Comparison of ENCODE assay signal across 12 cellular contexts in genomic region chr18:32893915-32894314, GRCh38.
DNase-seq lines count a peak whose midpoint lies in the region; ATAC-seq, FAIRE-seq and TF ChIP-seq lines count a peak whose summit lies in the region.
"Had no signal": no experiment of that assay in that cellular context is flagged by ENCODE, and none has a peak within 500 bp of the region (broad histone marks: within the 10 kb centered on the region; RNA-seq: fewer than 3 reads in every experiment).

No MANE protein-coding gene starts in this region.

- no peaks in the 10 kb centered on the region for H4K20me1 ChIP-seq in Loucy (ENCODE audit: insufficient read depth, low read length, poor library complexity, severe bottlenecking)

- no peak for FAIRE-seq in GM12892 (lab: Jason Lieb, UNC)

- ATAC-seq in HG02610 (IDR thresholded peaks at IDR 0.05; ENCODE audit: unreplicated experiment) (no peak), GM21786 (IDR thresholded peaks at IDR 0.05; ENCODE audit: unreplicated experiment) (no peak)
- ATAC-seq: activated CD8-positive, alpha-beta T cell treated with anti-CD3 and anti-CD28 coated beads for 36 hours had no signal

- no peak overlapping the region for H3K4me3 ChIP-seq in Loucy (ENCODE audit: low read length, poor library complexity, severe bottlenecking)
- H3K4me3 ChIP-seq in brain microvascular endothelial cell (ENCODE audit: low read depth, low read length), result no peak overlapping the region
- no peak overlapping the region for H3K4me3 ChIP-seq in retinal pigment epithelial cell (ENCODE audit: low read length)

- H2AFZ ChIP-seq in Loucy (ENCODE audit: low read length), result no peak overlapping the region

- H3K79me2 ChIP-seq in Loucy (ENCODE audit: insufficient read depth, low read length), result no peaks in the 10 kb centered on the region

- H3F3A ChIP-seq in Loucy (ENCODE audit: low read depth), result no peaks in the 10 kb centered on the region

- peaks cover 6% of the 10 kb centered on the region; the same call in 1 of the 2 replicates for H3K9me3 ChIP-seq in Loucy (ENCODE audit: insufficient read depth, low read depth, low read length)

- H3K4me1 ChIP-seq in Loucy (ENCODE audit: insufficient read depth, low read length, poor library complexity, severe bottlenecking), result no peaks in the 10 kb centered on the region

- H3K9me2 ChIP-seq in Loucy (replicated peaks; ENCODE audit: low read depth, low read length), result no peaks in the 10 kb centered on the region

- no peak overlapping the region for H3K9ac ChIP-seq in Loucy (ENCODE audit: low read depth, low read length, poor library complexity, severe bottlenecking)

- H3K4me2 ChIP-seq in Loucy (ENCODE audit: low read depth, low read length, poor library complexity, severe bottlenecking), result no peak overlapping the region

- H3K27ac ChIP-seq in brain microvascular endothelial cell, result no peak overlapping the region

- no peak for TF ChIP-seq POLR2A in GM12892 (IDR thresholded peaks at IDR 0.05; ENCODE audit: low read depth, low read length)

- H3K36me3 ChIP-seq in Loucy (ENCODE audit: insufficient read depth, low read length) (no peaks in the 10 kb centered on the region), brain microvascular endothelial cell (replicated peaks) (no peaks in the 10 kb centered on the region)

- in situ Hi-C loops in brain microvascular endothelial cell (cut with HindIII; ENCODE audit: low pct_ligation_motif_present, low sequenced_read_pairs), result no loop called here

- TF ChIP-seq CTCF in Loucy (conservative IDR thresholded peaks at IDR 0.05; ENCODE audit: low read length) (peak; percentile 43), brain microvascular endothelial cell (IDR thresholded peaks at IDR 0.05; ENCODE audit: low read depth, low read length, missing control alignments) (peak; percentile 48), retinal pigment epithelial cell (conservative IDR thresholded peaks at IDR 0.05; ENCODE audit: low read depth, low read length) (peak; percentile 36)

- H3K27me3 ChIP-seq in Loucy (ENCODE audit: insufficient read depth, low read length, poor library complexity, severe bottlenecking), result no peaks in the 10 kb centered on the region
- H3K27me3 ChIP-seq in brain microvascular endothelial cell (replicated peaks), result no peaks in the 10 kb centered on the region

- DNase-seq in NCI-H748 (lab: John Stamatoyannopoulos, UW; ENCODE audit: unreplicated experiment) (peak; percentile 37), NCI-H748 treated with DMSO at 0.1 percent for 48 hours (lab: John Stamatoyannopoulos, UW) (no peak), brain microvascular endothelial cell (no peak), retinal pigment epithelial cell (ENCODE audit: low read depth) (no peak), GM12892 (ENCODE audit: insufficient read length) (no peak)
- DNase-seq: activated CD8-positive, alpha-beta T cell treated with anti-CD3 and anti-CD28 coated beads for 36 hours; activated naive CD8-positive, alpha-beta T cell treated with anti-CD3 and anti-CD28 coated beads, Interleukin-2, amount 10 ng/mL, durations not matched to agents 7 days and 5 days; effector CD8-positive, alpha-beta T cell; NCI-H510A had no signal
